15 cellular contexts compared by ENCODE assay signal in genomic region chr16:9330036-9330545, GRCh38.
"Had no signal": no experiment of that assay in that cellular context is flagged by ENCODE, and none has a peak within 500 bp of the region (broad histone marks: within the 10 kb centered on the region; RNA-seq: fewer than 3 reads in every experiment).

No MANE protein-coding gene starts in this region.

- H3K36me3 Mint-ChIP-seq: activated naive CD4-positive, alpha-beta T cell treated with anti-CD3 and anti-CD28 coated beads, Interleukin-2, amount 50 U/mL, for 72 hours had no signal

- H3K9me3 Mint-ChIP-seq: activated CD4-positive, alpha-beta T cell treated with anti-CD3 and anti-CD28 coated beads, Interleukin-2, amount 10 ng/mL, durations not matched to agents 24 days and 14 days; T-helper 2 cell treated with Interferon-gamma antibody and Interleukin-4, amounts not matched to agents 5 μg/mL and 100 μg/mL, for 36 hours had no signal

- DNase-seq: activated CD4-positive, alpha-beta T cell treated with anti-CD3 and anti-CD28 coated beads, Interleukin-2, amount 10 ng/mL, durations not matched to agents 24 days and 14 days; activated CD4-positive, CD25-positive, alpha-beta regulatory T cell; activated CD8-positive, alpha-beta memory T cell treated with anti-CD3 and anti-CD28 coated beads, Interleukin-2, amount 50 U/mL, for 48 hours; activated gamma-delta T cell; activated T-cell treated with anti-CD3 and anti-CD28 coated beads, Interleukin-2, amount 50 U/mL, for 72 hours; amniotic stem cell; erythroblast; sigmoid colon; spleen; stimulated activated naive CD8-positive, alpha-beta T cell treated with anti-CD3 and anti-CD28 coated beads, Interleukin-15, amount 100 ng/mL, for 72 hours had no signal

- H3K27ac ChIP-seq: breast epithelium, spleen, tibial nerve, vagina had no signal

- H3K27ac Mint-ChIP-seq: activated CD4-positive, alpha-beta T cell treated with anti-CD3 and anti-CD28 coated beads, Interleukin-2, amount 10 ng/mL, durations not matched to agents 24 days and 14 days; activated naive CD4-positive, alpha-beta T cell treated with anti-CD3 and anti-CD28 coated beads, Interleukin-2, amount 50 U/mL, for 72 hours; activated T-cell treated with anti-CD3 and anti-CD28 coated beads, Interleukin-2, amount 50 U/mL, for 72 hours; T-helper 2 cell treated with Interferon-gamma antibody and Interleukin-4, amounts not matched to agents 5 μg/mL and 100 μg/mL, for 36 hours had no signal

- H3K9me3 ChIP-seq: breast epithelium, sigmoid colon, vagina had no signal

- H3K4me3 Mint-ChIP-seq: activated CD4-positive, alpha-beta T cell treated with anti-CD3 and anti-CD28 coated beads, Interleukin-2, amount 10 ng/mL, durations not matched to agents 24 days and 14 days; activated T-cell treated with anti-CD3 and anti-CD28 coated beads, Interleukin-2, amount 50 U/mL, for 72 hours; stimulated activated naive CD8-positive, alpha-beta T cell treated with anti-CD3 and anti-CD28 coated beads, Interleukin-15, amount 100 ng/mL, for 72 hours; T-helper 2 cell treated with Interferon-gamma antibody and Interleukin-4, amounts not matched to agents 5 μg/mL and 100 μg/mL, for 36 hours had no signal

- H3K4me1 Mint-ChIP-seq: activated CD4-positive, alpha-beta T cell treated with anti-CD3 and anti-CD28 coated beads, Interleukin-2, amount 10 ng/mL, durations not matched to agents 24 days and 14 days; stimulated activated naive CD8-positive, alpha-beta T cell treated with anti-CD3 and anti-CD28 coated beads, Interleukin-15, amount 100 ng/mL, for 72 hours had no signal

- H3K27me3 ChIP-seq: breast epithelium, sigmoid colon, tibial nerve, vagina had no signal

- H3K4me1 ChIP-seq: breast epithelium, spleen, tibial nerve, vagina had no signal

- H3K4me3 ChIP-seq: breast epithelium, sigmoid colon, spleen, tibial nerve, vagina had no signal

- H3K27me3 Mint-ChIP-seq: activated CD4-positive, alpha-beta T cell treated with anti-CD3 and anti-CD28 coated beads, Interleukin-2, amount 10 ng/mL, durations not matched to agents 24 days and 14 days had no signal

- H3K36me3 ChIP-seq: breast epithelium, sigmoid colon, spleen, tibial nerve, vagina had no signal
